ENCODE assay signal across 17 cellular contexts in genomic region chr6:21200056-21200870, GRCh38.
DNase-seq lines count a peak whose midpoint lies in the region; ATAC-seq and TF ChIP-seq lines count a peak whose summit lies in the region.
"Had no signal": no experiment of that assay in that cellular context is flagged by ENCODE, and none has a peak within 500 bp of the region (broad histone marks: within the 10 kb centered on the region; RNA-seq: fewer than 3 reads in every experiment).

No MANE protein-coding gene starts in this region.

- no peak overlapping the region for H3K9ac ChIP-seq in HCT116 (ENCODE audit: low read length)

- TF ChIP-seq POLR2A in HCT116 (IDR thresholded peaks at IDR 0.05; ENCODE audit: borderline replicate concordance, extremely low read depth, insufficient read depth, insufficient read length): no peak

- CTCF ChIA-PET in HCT116 (lab: Charles Lee): no interaction called here

- BruUV-seq in HCT116 (replicated peaks; lab: Mats Ljungman, UMichigan): no TSS peak

- H3K9me3 Mint-ChIP-seq in mesothelial cell of epicardium: peaks cover 7% of the 10 kb centered on the region
- H3K9me3 Mint-ChIP-seq: natural killer cell treated with Interleukin-12 subunit alpha and Interleukin-12 subunit beta and Interleukin-15 and Interleukin-18, amount 100 ng/mL, for 72 hours had no signal

- H3K4me3 ChIP-seq in HCT116 (replicated peaks in 1 of 2; ENCODE audit: low read depth in 1 of 2, low read length in 2 of 2): no peak overlapping the region
- H3K4me3 ChIP-seq: thoracic aorta had no signal

- no peak for TF ChIP-seq RAD21 in HCT116 (IDR thresholded peaks at IDR 0.05; ENCODE audit: low read depth)

- no peak overlapping the region for H3K27ac ChIP-seq in HCT116 (ENCODE audit: low read depth, low read length)
- peak overlapping the region; percentile 77 for H3K27ac ChIP-seq in VCaP
- H3K27ac ChIP-seq: thoracic aorta had no signal

- no peaks in the 10 kb centered on the region for H3K9me3 ChIP-seq in HCT116 (ENCODE audit: control insufficient read depth in 1 of 2, insufficient read depth in 1 of 2, low read depth in 1 of 2, low read length in 2 of 2)
- H3K9me3 ChIP-seq: Caco-2, thoracic aorta had no signal

- H4K20me1 ChIP-seq in HCT116 (ENCODE audit: insufficient read depth): no peaks in the 10 kb centered on the region

- no peaks in the 10 kb centered on the region for H3K36me3 ChIP-seq in HCT116 (ENCODE audit: control insufficient read depth in 1 of 2, insufficient read depth in 2 of 2, low read length in 2 of 2)

- no peaks in the 10 kb centered on the region for H3K9me2 ChIP-seq in HCT116 (ENCODE audit: insufficient read depth)

- no peaks in the 10 kb centered on the region for H3K79me2 ChIP-seq in HCT116 (ENCODE audit: insufficient read depth, low read length)

- peaks cover 44% of the 10 kb centered on the region for H3K4me1 Mint-ChIP-seq in mesothelial cell of epicardium

- peak; percentile 49 for DNase-seq in DMS 273 (lab: John Stamatoyannopoulos, UW; ENCODE audit: unreplicated experiment)
- no peak for DNase-seq in DMS 273 treated with DMSO at 0.1 percent for 48 hours (lab: John Stamatoyannopoulos, UW)
- no peak for DNase-seq in HCT116 (ENCODE audit: low read depth, low spot score)
- no peak for DNase-seq in mesothelial cell of epicardium (ENCODE audit: low spot score in 2 of 2, unreplicated experiment in 2 of 2)
- DNase-seq in COLO829 (ENCODE audit: low spot score): no peak
- DNase-seq: activated CD4-positive, alpha-beta T cell treated with anti-CD3 and anti-CD28 coated beads, Interleukin-2, amount 10 ng/mL, durations not matched to agents 7 days and 5 days; Caco-2; effector memory CD4-positive, alpha-beta T cell; NCI-H1436; OCI-M1; T-helper 1 cell had no signal

- peaks cover 3% of the 10 kb centered on the region for H3K36me3 Mint-ChIP-seq in mesothelial cell of epicardium

- no peak overlapping the region for H3K4me3 Mint-ChIP-seq in mesothelial cell of epicardium
- H3K4me3 Mint-ChIP-seq: activated CD4-positive, alpha-beta T cell treated with anti-CD3 and anti-CD28 coated beads, Interleukin-2, amount 10 ng/mL, durations not matched to agents 7 days and 5 days; activated T-helper 1 cell treated with anti-CD3 and anti-CD28 coated beads, Interleukin-12 subunit alpha, Interleukin-12 subunit beta, Interleukin-2, Interleukin-4 antibody, amounts not matched to agents 30 ng/mL and 10 ng/mL and 1 ng/mL, durations not matched to agents 14 hours and 24 hours and 36 hours; natural killer cell treated with Interleukin-12 subunit alpha and Interleukin-12 subunit beta and Interleukin-15 and Interleukin-18, amount 100 ng/mL, for 72 hours had no signal

- RAD21 ChIA-PET in HCT116 (lab: Charles Lee; ENCODE audit: low non-redundant PET in 1 of 2, low total read pairs in 2 of 2, uncharacterized antibody in 2 of 2, unreplicated experiment in 2 of 2): no interaction called here

- H2AFZ ChIP-seq in HCT116 (ENCODE audit: low read depth, low read length, poor library complexity, severe bottlenecking): no peak overlapping the region

- TF ChIP-seq CTCF in HCT116 (IDR thresholded peaks at IDR 0.05 in 2 of 3, conservative IDR thresholded peaks at IDR 0.05 in 1 of 3; ENCODE audit: borderline replicate concordance in 1 of 3, insufficient read depth in 1 of 3, low read depth in 2 of 3, low read length in 2 of 3) (no peak), VCaP (conservative IDR thresholded peaks at IDR 0.05) (no peak), mesothelial cell of epicardium (IDR thresholded peaks at IDR 0.05; ENCODE audit: unreplicated experiment) (no peak)

- H3K4me2 ChIP-seq in HCT116 (ENCODE audit: low read length): no peak overlapping the region

- no peaks in the 10 kb centered on the region for H3K27me3 ChIP-seq in HCT116 (ENCODE audit: insufficient read depth, low read length)

- intact Hi-C loops in HCT116 (cut with micrococcal nuclease): no loop called here

- no peak for ATAC-seq in HCT116
- no peak for ATAC-seq in HG03139 (IDR thresholded peaks at IDR 0.05; ENCODE audit: unreplicated experiment)
- ATAC-seq in HG03565 (IDR thresholded peaks at IDR 0.05; ENCODE audit: unreplicated experiment): no peak
- ATAC-seq: natural killer cell treated with Interleukin-12 subunit alpha and Interleukin-12 subunit beta and Interleukin-15 and Interleukin-18, amount 100 ng/mL, for 72 hours had no signal

- POLR2A ChIA-PET in HCT116 (lab: Charles Lee): no interaction called here

- H3K27ac Mint-ChIP-seq in mesothelial cell of epicardium: peak overlapping the region; percentile 36
- H3K27ac Mint-ChIP-seq: activated CD4-positive, alpha-beta T cell treated with anti-CD3 and anti-CD28 coated beads, Interleukin-2, amount 10 ng/mL, durations not matched to agents 7 days and 5 days; activated T-helper 1 cell treated with anti-CD3 and anti-CD28 coated beads, Interleukin-12 subunit alpha, Interleukin-12 subunit beta, Interleukin-2, Interleukin-4 antibody, amounts not matched to agents 30 ng/mL and 10 ng/mL and 1 ng/mL, durations not matched to agents 14 hours and 24 hours and 36 hours; natural killer cell treated with Interleukin-12 subunit alpha and Interleukin-12 subunit beta and Interleukin-15 and Interleukin-18, amount 100 ng/mL, for 72 hours had no signal

- peaks cover 0 to 17% of the 10 kb centered on the region in 2 experiments; a peak in 2 of 4 replicates for H3K4me1 ChIP-seq in HCT116 (ENCODE audit: control insufficient read depth in 1 of 2, insufficient read depth in 2 of 2, low read length in 2 of 2)
- H3K4me1 ChIP-seq: Caco-2 had no signal

- no peaks in the 10 kb centered on the region for H3K27me3 Mint-ChIP-seq in mesothelial cell of epicardium (ENCODE audit: low read depth)
- H3K27me3 Mint-ChIP-seq: activated CD4-positive, alpha-beta T cell treated with anti-CD3 and anti-CD28 coated beads, Interleukin-2, amount 10 ng/mL, durations not matched to agents 7 days and 5 days; natural killer cell treated with Interleukin-12 subunit alpha and Interleukin-12 subunit beta and Interleukin-15 and Interleukin-18, amount 100 ng/mL, for 72 hours had no signal

TF ChIP-seq in HCT116, 20 proteins besides CTCF, POLR2A, EP300 and RAD21:
- TF ChIP-seq CEBPB (IDR thresholded peaks at IDR 0.05; ENCODE audit: low read depth) (no peak), TCF7L2 (IDR thresholded peaks at IDR 0.05; ENCODE audit: borderline replicate concordance, extremely low read depth, insufficient read depth, insufficient read length) (peak; percentile 20)
